ENCODE assay signal across 18 cellular contexts in genomic region chr2:109530712-109531111, GRCh38.
A peak's percentile ranks its signal among the peaks of the same experiment; 100 is the strongest.
DNase-seq lines count a peak whose midpoint lies in the region; ATAC-seq and TF ChIP-seq lines count a peak whose summit lies in the region.
"Had no signal": no experiment of that assay in that cellular context is flagged by ENCODE, and none has a peak within 500 bp of the region (broad histone marks: within the 10 kb centered on the region; RNA-seq: fewer than 3 reads in every experiment).

No MANE protein-coding gene starts in this region.

- no peak overlapping the region for H3K9ac ChIP-seq in mesenchymal stem cell (ENCODE audit: low read length)

- H2BK15ac ChIP-seq in mesenchymal stem cell (ENCODE audit: low read depth, poor library complexity, severe bottlenecking) = no peak overlapping the region

- no peak overlapping the region for H4K8ac ChIP-seq in mesenchymal stem cell (ENCODE audit: low read length)

- in situ Hi-C loops in GM13977 (cut with MboI; ENCODE audit: low pct_unique_long_range_greater_than_20kb, low sequenced_read_pairs, unreplicated experiment) = no loop called here

- no peak overlapping the region for H2AK5ac ChIP-seq in mesenchymal stem cell (ENCODE audit: low read length, severe bottlenecking)

- no peak overlapping the region for H2AFZ ChIP-seq in mesenchymal stem cell (ENCODE audit: low read depth, low read length)

- H4K91ac ChIP-seq in mesenchymal stem cell (ENCODE audit: low read length) = no peak overlapping the region

- no peaks in the 10 kb centered on the region for H3K36me3 ChIP-seq in right atrium auricular region
- H3K36me3 ChIP-seq in mesenchymal stem cell (ENCODE audit: control insufficient read depth in 1 of 2, insufficient read depth in 2 of 2, low read depth in 1 of 2, low read length in 2 of 2) = no peaks in the 10 kb centered on the region

- peaks cover 3% of the 10 kb centered on the region for H3K9me3 Mint-ChIP-seq in type B pancreatic cell
- H3K9me3 Mint-ChIP-seq: CD4-positive, alpha-beta T cell had no signal

- no peak overlapping the region for H3K4me3 ChIP-seq in right atrium auricular region
- H3K4me3 ChIP-seq in coronary artery = no peak overlapping the region
- H3K4me3 ChIP-seq in mesenchymal stem cell (ENCODE audit: insufficient read depth in 1 of 2, low read depth in 1 of 2, low read length in 2 of 2) = no peak overlapping the region

- H3K27ac ChIP-seq in right atrium auricular region (no peak overlapping the region), coronary artery (no peak overlapping the region), mesenchymal stem cell (ENCODE audit: low read length, poor library complexity, severe bottlenecking) (no peak overlapping the region)

- no peaks in the 10 kb centered on the region for H3K9me3 ChIP-seq in right atrium auricular region
- H3K9me3 ChIP-seq in mesenchymal stem cell (ENCODE audit: control insufficient read depth, low read length) = no peaks in the 10 kb centered on the region

- H3K18ac ChIP-seq in mesenchymal stem cell (ENCODE audit: low read depth in 1 of 2, low read length in 2 of 2) = no peak overlapping the region

- peak; percentile 16 for DNase-seq in Right ventricle myocardium superior
- no peak for DNase-seq in right atrium auricular region (ENCODE audit: low spot score)
- DNase-seq in coronary artery (ENCODE audit: low spot score) = peak; percentile 62
- peak; percentile 41 for DNase-seq in mesenteric fat pad (ENCODE audit: low spot score)
- peak; percentile 22 for DNase-seq in type B pancreatic cell (ENCODE audit: extremely low spot score, unreplicated experiment)
- no peak for DNase-seq in activated effector memory CD4-positive, alpha-beta T cell treated with Interleukin-2 at 50 U/mL for 16 hours
- no peak for DNase-seq in mesenchymal stem cell
- DNase-seq in GM13977 (ENCODE audit: low spot score) = no peak
- DNase-seq: Calu3; CD4-positive, alpha-beta T cell; DMS79; Kasumi-1; NCI-H1105 treated with DMSO at 0.1 percent for 48 hours; NCI-H187 treated with DMSO at 0.1 percent for 48 hours; NCI-H2171 treated with DMSO at 0.1 percent for 48 hours; NCI-H774; SHP77 had no signal

- no peak overlapping the region for H2BK12ac ChIP-seq in mesenchymal stem cell (ENCODE audit: low read length in 2 of 2)

- 75% methylated on average over 6 of the region's 6 CpGs for WGBS in mesenchymal stem cell

- no peak overlapping the region for H3K4me2 ChIP-seq in mesenchymal stem cell (ENCODE audit: low read length, poor library complexity, severe bottlenecking)

- intact Hi-C loops in Right ventricle myocardium superior (cut with DNase I) = no loop called here

- H3K36me3 Mint-ChIP-seq in type B pancreatic cell = no peaks in the 10 kb centered on the region

- H3K4me3 Mint-ChIP-seq in type B pancreatic cell = no peak overlapping the region
- H3K4me3 Mint-ChIP-seq: CD4-positive, alpha-beta T cell had no signal

- ATAC-seq in Right ventricle myocardium superior (ENCODE audit: poor library complexity) = no peak
- ATAC-seq: Panc1 had no signal

- no peaks in the 10 kb centered on the region for H3K79me1 ChIP-seq in mesenchymal stem cell (replicated peaks; ENCODE audit: low read length, poor library complexity, severe bottlenecking)

- no peak overlapping the region for H2BK120ac ChIP-seq in mesenchymal stem cell (ENCODE audit: low read depth, low read length)

- H2BK5ac ChIP-seq in mesenchymal stem cell (ENCODE audit: low read depth, low read length, poor library complexity, severe bottlenecking) = no peak overlapping the region

- H3K4me1 Mint-ChIP-seq in type B pancreatic cell (ENCODE audit: unreplicated experiment) = peaks cover 37% of the 10 kb centered on the region

- H3K4me1 ChIP-seq in right atrium auricular region (no peaks in the 10 kb centered on the region), mesenchymal stem cell (ENCODE audit: control insufficient read depth, insufficient read depth, low read depth, low read length) (peaks cover 5% of the 10 kb centered on the region)

- H3K23ac ChIP-seq in mesenchymal stem cell (ENCODE audit: low read length in 2 of 2) = no peak overlapping the region

- no peak overlapping the region for H3K27ac Mint-ChIP-seq in type B pancreatic cell
- H3K27ac Mint-ChIP-seq: CD4-positive, alpha-beta T cell had no signal

- TF ChIP-seq CTCF in right atrium auricular region (IDR thresholded peaks at IDR 0.05) (no peak), coronary artery (IDR thresholded peaks at IDR 0.05) (no peak), type B pancreatic cell (conservative IDR thresholded peaks at IDR 0.05) (no peak), GM13977 (IDR thresholded peaks at IDR 0.05; ENCODE audit: extremely low read depth, insufficient read depth, missing control alignments) (no peak)

- H3K27me3 Mint-ChIP-seq in type B pancreatic cell = peaks cover 17% of the 10 kb centered on the region

- H3K27me3 ChIP-seq in right atrium auricular region (no peaks in the 10 kb centered on the region), mesenchymal stem cell (ENCODE audit: control insufficient read depth in 1 of 2, insufficient read depth in 1 of 2, low read length in 2 of 2) (peaks cover 32 to 77% of the 10 kb centered on the region in 2 experiments)

- H3K4ac ChIP-seq in mesenchymal stem cell (ENCODE audit: low read depth in 1 of 2, low read length in 2 of 2) = no peak overlapping the region

- no peak overlapping the region for H3K14ac ChIP-seq in mesenchymal stem cell (ENCODE audit: low read length in 2 of 2)

Comparison
In these comparisons a context has a peak if more than half of its experiments do, and no peak if none do; other contexts are left out.
1. DNase-seq: peak in Right ventricle myocardium superior (single experiment), coronary artery (single experiment), mesenteric fat pad (single experiment) and type B pancreatic cell (single experiment); none in right atrium auricular region (single experiment), activated effector memory CD4-positive, alpha-beta T cell treated with Interleukin-2 at 50 U/mL for 16 hours (single experiment), mesenchymal stem cell (single experiment) and GM13977 (single experiment).